Comparison of ENCODE assay signal across 20 cellular contexts in the genomic region with DNA sequence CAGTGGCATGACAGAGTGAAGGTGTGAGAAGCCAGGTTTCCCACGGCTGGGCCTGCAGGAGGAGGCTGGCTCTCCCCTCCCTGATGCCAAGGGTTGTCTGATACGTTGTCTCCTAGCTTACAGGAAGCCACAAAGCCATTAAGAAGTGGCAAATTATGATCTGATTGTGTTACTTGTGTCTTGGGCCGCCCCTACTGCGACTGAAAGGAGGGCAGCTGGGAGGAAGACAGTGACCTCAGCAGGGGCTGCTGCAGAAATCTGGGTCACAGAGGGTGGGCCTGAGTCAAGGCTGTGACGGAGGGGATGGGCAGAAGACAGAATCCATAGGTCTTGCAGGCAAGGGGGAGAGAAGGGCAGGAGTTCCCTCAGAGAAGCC.
DNase-seq lines count a peak whose midpoint lies in the region; ATAC-seq, FAIRE-seq and TF ChIP-seq lines count a peak whose summit lies in the region.
"Had no signal": no experiment of that assay in that cellular context is flagged by ENCODE, and none has a peak within 500 bp of the region (broad histone marks: within the 10 kb centered on the region; RNA-seq: fewer than 3 reads in every experiment).

No MANE protein-coding gene starts in this region.

- H3K27me3 Mint-ChIP-seq in WTC11 (ENCODE audit: low read depth) (no peaks in the 10 kb centered on the region), natural killer cell (ENCODE audit: low read depth in 2 of 2) (no peaks in the 10 kb centered on the region)

- CTCF ChIA-PET in WTC11 (lab: Charles Lee) = no interaction called here

- TF ChIP-seq CTCF in WTC11 (IDR thresholded peaks at IDR 0.05) (no peak), natural killer cell (IDR thresholded peaks at IDR 0.05) (no peak), MM.1S (IDR thresholded peaks at IDR 0.05; ENCODE audit: low read length) (no peak)

- H4K20me1 ChIP-seq in MM.1S (ENCODE audit: insufficient read depth, low read length) = no peaks in the 10 kb centered on the region

- H3K4me1 Mint-ChIP-seq in WTC11 (peaks cover 13% of the 10 kb centered on the region), natural killer cell (peaks cover 0 to 9% of the 10 kb centered on the region in 2 donors)
- H3K4me1 Mint-ChIP-seq: stimulated activated memory B cell treated with anti-CD40 and anti-IgM and Interleukin-4, amounts not matched to agents 10 μg/mL and 1 μg/mL and 100 μg/mL, for 72 hours had no signal

- H2AFZ ChIP-seq in MM.1S (ENCODE audit: low read length) = no peak overlapping the region

- no peaks in the 10 kb centered on the region for H3F3A ChIP-seq in MM.1S (ENCODE audit: insufficient read depth, low read length)

- no peak overlapping the region for H3K4me3 ChIP-seq in MM.1S (ENCODE audit: low read length)
- H3K4me3 ChIP-seq: K562, psoas muscle, transverse colon had no signal

- DNase-seq in NCI-H2227 (lab: John Stamatoyannopoulos, UW; ENCODE audit: unreplicated experiment) = peak; percentile 40
- DNase-seq in NCI-H2227 treated with DMSO at 0.1 percent for 48 hours (lab: John Stamatoyannopoulos, UW) = no peak
- DNase-seq in HTR-8/SVneo (ENCODE audit: insufficient read length, low spot score) = no peak
- DNase-seq in WTC11 (ENCODE audit: low spot score) = no peak
- no peak for DNase-seq in natural killer cell
- DNase-seq in HUDEP-2 (lab: John Stamatoyannopoulos, UW; ENCODE audit: unreplicated experiment in 76 of 76) = no peak
- no peak for DNase-seq in MM.1S
- DNase-seq in NCI-H82 treated with DMSO at 0.1 percent for 48 hours (lab: John Stamatoyannopoulos, UW; ENCODE audit: unreplicated experiment) = no peak
- DNase-seq: activated CD4-positive, alpha-beta T cell treated with anti-CD3 and anti-CD28 coated beads for 4 hours; DMS79 treated with DMSO at 0.1 percent for 48 hours; erythroblast; HFFc6; left ventricle myocardium superior; NCI-H1105; psoas muscle; transverse colon had no signal

- no peaks in the 10 kb centered on the region for H3K36me3 ChIP-seq in MM.1S (replicated peaks; ENCODE audit: insufficient read depth, low read length)
- H3K36me3 ChIP-seq: transverse colon had no signal

- FAIRE-seq in HTR-8/SVneo (lab: Jason Lieb, UNC) = peak; percentile 16
- FAIRE-seq: A204.1, GM19239, K562 had no signal

- H3K27me3 ChIP-seq in MM.1S (replicated peaks; ENCODE audit: insufficient read depth, low read length) = no peaks in the 10 kb centered on the region
- H3K27me3 ChIP-seq: transverse colon had no signal

- no peak overlapping the region for H3K27ac ChIP-seq in MM.1S (ENCODE audit: low read length)
- H3K27ac ChIP-seq: psoas muscle, transverse colon had no signal

- no peak overlapping the region for H3K4me2 ChIP-seq in MM.1S (ENCODE audit: low read depth, low read length)

- intact Hi-C loops in natural killer cell (cut with micrococcal nuclease) = no loop called here

- no peak overlapping the region for H3K4me3 Mint-ChIP-seq in WTC11
- H3K4me3 Mint-ChIP-seq in natural killer cell = no peak overlapping the region
- H3K4me3 Mint-ChIP-seq: HFFc6; stimulated activated memory B cell treated with anti-CD40 and anti-IgM and Interleukin-4, amounts not matched to agents 10 μg/mL and 1 μg/mL and 100 μg/mL, for 72 hours had no signal

- POLR2A ChIA-PET in WTC11 (lab: Charles Lee) = no interaction called here

- ATAC-seq in WTC11 (peak; percentile 53), natural killer cell (peak; percentile 78 to 86 (median 80))
- ATAC-seq: K562; psoas muscle; stimulated activated memory B cell treated with anti-CD40 and anti-IgM and Interleukin-4, amounts not matched to agents 10 μg/mL and 1 μg/mL and 100 μg/mL, for 72 hours had no signal

- H3K9me3 Mint-ChIP-seq in WTC11 (no peaks in the 10 kb centered on the region), natural killer cell (no peaks in the 10 kb centered on the region)
- H3K9me3 Mint-ChIP-seq: HFFc6; stimulated activated memory B cell treated with anti-CD40 and anti-IgM and Interleukin-4, amounts not matched to agents 10 μg/mL and 1 μg/mL and 100 μg/mL, for 72 hours had no signal

- H3K9me2 ChIP-seq in MM.1S (replicated peaks; ENCODE audit: insufficient read depth, low read length) = no peaks in the 10 kb centered on the region

- no peaks in the 10 kb centered on the region for H3K4me1 ChIP-seq in MM.1S (ENCODE audit: low read length)
- H3K4me1 ChIP-seq: psoas muscle, transverse colon had no signal

- H3K9me3 ChIP-seq in MM.1S (replicated peaks; ENCODE audit: insufficient read depth, low read length) = no peaks in the 10 kb centered on the region
- H3K9me3 ChIP-seq: psoas muscle, transverse colon had no signal

- H3K9ac ChIP-seq in MM.1S (ENCODE audit: low read length) = no peak overlapping the region

- H3K27ac Mint-ChIP-seq in WTC11 (no peak overlapping the region), natural killer cell (no peak overlapping the region)
- H3K27ac Mint-ChIP-seq: HFFc6; stimulated activated memory B cell treated with anti-CD40 and anti-IgM and Interleukin-4, amounts not matched to agents 10 μg/mL and 1 μg/mL and 100 μg/mL, for 72 hours had no signal

- H3K79me2 ChIP-seq in MM.1S (ENCODE audit: low read length) = no peaks in the 10 kb centered on the region

- H3K36me3 Mint-ChIP-seq in WTC11 = no peaks in the 10 kb centered on the region
- no peaks in the 10 kb centered on the region for H3K36me3 Mint-ChIP-seq in natural killer cell
- H3K36me3 Mint-ChIP-seq: stimulated activated memory B cell treated with anti-CD40 and anti-IgM and Interleukin-4, amounts not matched to agents 10 μg/mL and 1 μg/mL and 100 μg/mL, for 72 hours had no signal

TF ChIP-seq in WTC11, 78 proteins besides CTCF, POLR2A, EP300 and RAD21:
- TF ChIP-seq ZNF423 (CRISPR knock-in tag; IDR thresholded peaks at IDR 0.05) = peak; percentile 17; the same call in 1 of the 2 replicates
- TF ChIP-seq ZNF263 (CRISPR knock-in tag; IDR thresholded peaks at IDR 0.05; ENCODE audit: low read depth) = no peak
